28 cellular contexts compared by ENCODE assay signal in the genomic region with DNA sequence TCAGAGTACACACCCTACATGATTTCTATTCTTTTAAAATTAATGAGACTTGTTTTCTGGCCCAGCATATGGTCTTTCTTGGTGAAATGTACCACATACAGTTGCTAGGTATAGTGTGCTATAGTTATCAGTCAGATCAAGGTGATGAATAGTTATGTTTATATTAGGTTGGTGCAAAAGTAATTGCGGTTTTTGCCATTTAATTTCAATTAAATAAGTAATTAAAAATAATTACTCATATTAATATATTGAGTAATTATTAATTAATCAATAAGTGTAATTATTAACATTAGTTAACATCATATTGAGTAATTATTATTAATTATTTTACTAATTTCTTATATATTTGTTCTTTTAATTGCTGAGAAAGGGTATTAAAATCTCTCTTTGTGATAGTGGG. TPM values are rescaled to one million over a fixed set of nuclear protein-coding genes. Genes with fewer than 3 reads are reported as not detected.
A peak's percentile ranks its signal among the peaks of the same experiment; 100 is the strongest.
DNase-seq lines count a peak whose midpoint lies in the region; ATAC-seq, FAIRE-seq and TF ChIP-seq lines count a peak whose summit lies in the region.
"Had no signal": no experiment of that assay in that cellular context is flagged by ENCODE, and none has a peak within 500 bp of the region (broad histone marks: within the 10 kb centered on the region; RNA-seq: fewer than 3 reads in every experiment).

No MANE protein-coding gene starts in this region.

- no peak overlapping the region for H4K8ac ChIP-seq in mesenchymal stem cell (ENCODE audit: low read length)

- no peak for FAIRE-seq in A549 (lab: Jason Lieb, UNC)
- FAIRE-seq: GM12892, GM19239, H54, HTR-8/SVneo had no signal

- WGBS in A549 (ENCODE audit: missing lambda C conversion rate): 70% methylated on average over 1 of the region's 1 CpG
- WGBS in GM23248 (ENCODE audit: low coverage in 1 of 2, low lambda C conversion rate in 2 of 2, missing lambda C conversion rate in 2 of 2), 2 experiments: 42 to 46% methylated on average over 1 of the region's 1 CpG
- no CpG with 5 or more reads among the region's 1 CpG for WGBS in mesenchymal stem cell

- H3K9me2 ChIP-seq in GM23248 (ENCODE audit: insufficient read depth): no peaks in the 10 kb centered on the region

- no peaks in the 10 kb centered on the region for H3K27me3 ChIP-seq in GM23248 (replicated peaks; ENCODE audit: insufficient read depth)
- no peaks in the 10 kb centered on the region for H3K27me3 ChIP-seq in Panc1 (ENCODE audit: control insufficient read depth, insufficient read depth, low read length)
- H3K27me3 ChIP-seq in mesenchymal stem cell (ENCODE audit: control insufficient read depth in 1 of 2, insufficient read depth in 1 of 2, low read length in 2 of 2): no peaks in the 10 kb centered on the region

- DNase-seq in A549 (ENCODE audit: low read depth in 1 of 2, low spot score in 1 of 2) (no peak), GM23248 (no peak), Panc1 (ENCODE audit: low read depth, low spot score) (no peak), mesenchymal stem cell (no peak), GM10266 (ENCODE audit: extremely low spot score) (no peak), Kasumi-1 (lab: John Stamatoyannopoulos, UW) (no peak)
- no peak for DNase-seq in effector CD8-positive, alpha-beta T cell (lab: John Stamatoyannopoulos, UW)
- DNase-seq: C1 segment of cervical spinal cord; Caco-2; CD8-positive, alpha-beta T cell; DMS79 treated with DMSO at 0.1 percent for 48 hours; GF-D8; NCI-H1092; NCI-H1417 treated with DMSO at 0.1 percent for 48 hours; NCI-H187; NCI-H2081 treated with DMSO at 0.1 percent for 48 hours; NCI-H2171; NCI-H226; NCI-H510A; NCI-H69; SIG-M5; SW 1271 had no signal

- H3K18ac ChIP-seq in mesenchymal stem cell (ENCODE audit: low read depth in 1 of 2, low read length in 2 of 2): no peak overlapping the region

- H3K36me3 ChIP-seq in GM23248 (ENCODE audit: low read depth) (no peaks in the 10 kb centered on the region), Panc1 (ENCODE audit: control insufficient read depth, insufficient read depth, low read length) (no peaks in the 10 kb centered on the region), mesenchymal stem cell (ENCODE audit: control insufficient read depth in 1 of 2, insufficient read depth in 2 of 2, low read depth in 1 of 2, low read length in 2 of 2) (peaks cover 0 to 3% of the 10 kb centered on the region in 2 experiments)

- peaks cover 58% of the 10 kb centered on the region for H3K4me1 ChIP-seq in A549
- peaks cover 41% of the 10 kb centered on the region for H3K4me1 ChIP-seq in GM23248 (ENCODE audit: insufficient read depth)
- peaks cover 32% of the 10 kb centered on the region for H3K4me1 ChIP-seq in Panc1 (ENCODE audit: control insufficient read depth, insufficient read depth, low read length)
- peaks cover 28% of the 10 kb centered on the region for H3K4me1 ChIP-seq in mesenchymal stem cell (ENCODE audit: control insufficient read depth, insufficient read depth, low read depth, low read length)

- TF ChIP-seq RAD21 in A549 (conservative IDR thresholded peaks at IDR 0.05 in 1 of 2, IDR thresholded peaks at IDR 0.05 in 1 of 2): no peak

- POLR2A ChIA-PET in A549 (lab: Yijun Ruan, JAX): no interaction called here
- POLR2A ChIA-PET in Panc1 (lab: Charles Lee): no interaction called here

- no peak overlapping the region for H2AK5ac ChIP-seq in mesenchymal stem cell (ENCODE audit: low read length, severe bottlenecking)

- no peaks in the 10 kb centered on the region for H4K20me1 ChIP-seq in GM23248 (ENCODE audit: insufficient read depth)

- H2BK15ac ChIP-seq in mesenchymal stem cell (ENCODE audit: low read depth, poor library complexity, severe bottlenecking): no peak overlapping the region

- H3K9me3 ChIP-seq in A549 (no peaks in the 10 kb centered on the region), GM23248 (ENCODE audit: low read depth) (no peaks in the 10 kb centered on the region), Panc1 (ENCODE audit: control insufficient read depth, insufficient read depth, low read depth, low read length) (peaks cover 12% of the 10 kb centered on the region; the same call in 1 of the 2 replicates), mesenchymal stem cell (ENCODE audit: control insufficient read depth, low read length) (peaks cover 7% of the 10 kb centered on the region)

- intact Hi-C loops in Panc1 (cut with micrococcal nuclease; ENCODE audit: unreplicated experiment): no loop called here

- H3K4me3 ChIP-seq in A549 (no peak overlapping the region), GM23248 (no peak overlapping the region), Panc1 (ENCODE audit: low read depth in 2 of 2, low read length in 2 of 2) (no peak overlapping the region), mesenchymal stem cell (ENCODE audit: insufficient read depth in 1 of 2, low read depth in 1 of 2, low read length in 2 of 2) (no peak overlapping the region)
- H3K4me3 ChIP-seq: SK-N-MC had no signal

- no peak overlapping the region for H4K91ac ChIP-seq in mesenchymal stem cell (ENCODE audit: low read length)

- no peak overlapping the region for H3K14ac ChIP-seq in mesenchymal stem cell (ENCODE audit: low read length in 2 of 2)

- TF ChIP-seq CTCF in A549 (IDR thresholded peaks at IDR 0.05) (no peak), Panc1 (IDR thresholded peaks at IDR 0.05) (no peak), GM10266 (IDR thresholded peaks at IDR 0.05; ENCODE audit: control insufficient read depth, insufficient read depth, low read depth, missing control alignments) (no peak)

- CTCF ChIA-PET in A549 (lab: Yijun Ruan, JAX) (interaction anchor here (1.6 kb wide), 1 partner anchor 218 kb away, joined by 3 read pairs; no protein-coding TSS in a partner anchor), Panc1 (lab: Charles Lee) (no interaction called here)

- H2BK120ac ChIP-seq in mesenchymal stem cell (ENCODE audit: low read depth, low read length): no peak overlapping the region

- no peak overlapping the region for H2BK5ac ChIP-seq in mesenchymal stem cell (ENCODE audit: low read depth, low read length, poor library complexity, severe bottlenecking)

- no peaks in the 10 kb centered on the region for H3K79me2 ChIP-seq in GM23248 (ENCODE audit: insufficient read depth)

- no peak overlapping the region for H3K9ac ChIP-seq in GM23248
- H3K9ac ChIP-seq in mesenchymal stem cell (ENCODE audit: low read length): peak overlapping the region; percentile 53
- H3K9ac ChIP-seq: KMS-11 had no signal

- ATAC-seq in A549 (no peak), Panc1 (no peak)
- ATAC-seq: CD8-positive, alpha-beta T cell had no signal

- no TSS peak for BruUV-seq in Panc1 (replicated peaks; lab: Mats Ljungman, UMichigan)

- H2AFZ ChIP-seq in GM23248 (peak overlapping the region; percentile 18), mesenchymal stem cell (ENCODE audit: low read depth, low read length) (no peak overlapping the region)

- no peaks in the 10 kb centered on the region for H3K79me1 ChIP-seq in mesenchymal stem cell (replicated peaks; ENCODE audit: low read length, poor library complexity, severe bottlenecking)

- H3K4ac ChIP-seq in mesenchymal stem cell (ENCODE audit: low read depth in 1 of 2, low read length in 2 of 2): no peak overlapping the region

- H3F3A ChIP-seq in GM23248 (ENCODE audit: insufficient read depth): peaks cover 26% of the 10 kb centered on the region

- H3K23ac ChIP-seq in mesenchymal stem cell (ENCODE audit: low read length in 2 of 2): no peak overlapping the region

- H3K4me2 ChIP-seq in A549 (peak overlapping the region; percentile 12; the same call in 2 of the 3 replicates), GM23248 (ENCODE audit: unreplicated experiment) (peak overlapping the region; percentile 38), mesenchymal stem cell (ENCODE audit: low read length, poor library complexity, severe bottlenecking) (no peak overlapping the region)
- H3K4me2 ChIP-seq: KMS-11 had no signal

- H2BK12ac ChIP-seq in mesenchymal stem cell (ENCODE audit: low read length in 2 of 2): no peak overlapping the region

- no peak for TF ChIP-seq POLR2A in A549 (IDR thresholded peaks at IDR 0.05; ENCODE audit: low read length)

- H3K27ac ChIP-seq in A549 (no peak overlapping the region), GM23248 (peak overlapping the region; percentile 3; the same call in 1 of the 2 replicates), Panc1 (ENCODE audit: low read length) (peak overlapping the region; percentile 36; the same call in 1 of the 2 replicates), mesenchymal stem cell (ENCODE audit: low read length, poor library complexity, severe bottlenecking) (no peak overlapping the region)
- H3K27ac ChIP-seq: KMS-11, SK-N-MC had no signal

- in situ Hi-C loops in GM23248 (cut with MboI): no loop called here
- in situ Hi-C loops in Panc1 (cut with HindIII; ENCODE audit: low pct_unique_long_range_greater_than_20kb, low sequenced_read_pairs): no loop called here

- TF ChIP-seq EP300 in A549 (IDR thresholded peaks at IDR 0.05): no peak

TF ChIP-seq in A549, 52 proteins besides CTCF, POLR2A, EP300 and RAD21 (continues in another document):
- no peak for TF ChIP-seq ZC3H11A (IDR thresholded peaks at IDR 0.05)
- TF ChIP-seq, protein P1, sequence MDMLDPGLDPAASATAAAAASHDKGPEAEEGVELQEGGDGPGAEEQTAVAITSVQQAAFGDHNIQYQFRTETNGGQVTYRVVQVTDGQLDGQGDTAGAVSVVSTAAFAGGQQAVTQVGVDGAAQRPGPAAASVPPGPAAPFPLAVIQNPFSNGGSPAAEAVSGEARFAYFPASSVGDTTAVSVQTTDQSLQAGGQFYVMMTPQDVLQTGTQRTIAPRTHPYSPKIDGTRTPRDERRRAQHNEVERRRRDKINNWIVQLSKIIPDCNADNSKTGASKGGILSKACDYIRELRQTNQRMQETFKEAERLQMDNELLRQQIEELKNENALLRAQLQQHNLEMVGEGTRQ (IDR thresholded peaks at IDR 0.05): no peak
- no peak for TF ChIP-seq POLR2AphosphoS2 (conservative IDR thresholded peaks at IDR 0.05; ENCODE audit: low read length)
- no peak for TF ChIP-seq HOXB13 (CRISPR knock-in tag; IDR thresholded peaks at IDR 0.05; ENCODE audit: low read depth)

RNA-seq across cellular contexts. Expression of a gene that starts 56.1 kb away (rescaled TPM):
- polyA plus RNA-seq in A549 (2011; rRNA removed) (102 and 111 TPM in 2 replicates), A549 (2017; fragmentation: RNase III; extraction: RNeasy Plus Mini Kit Qiagen cat#74134 plus additional on column Dnase treatment) (82.2 to 113 TPM (median 92.3 TPM) in 3 replicates), GM23248 (2016; fragmentation: Nextera tagmentation; extraction: Ambion mirVana) (7.2 and 8.7 TPM in 2 replicates)
- polyA plus RNA-seq in A549 (2012; cell fraction: cytosol; rRNA removed): 109 and 120 TPM in 2 replicates
- polyA plus RNA-seq in A549 (2012; cell fraction: nucleus; rRNA removed): 106 and 116 TPM in 2 replicates
- 164 and 190 TPM in 2 replicates for polyA minus RNA-seq in A549 (2011; rRNA and poly(A)+ RNA removed)
- 0.63 and 0.86 TPM in 2 replicates for total RNA-seq in GM23248 (2014; rRNA removed; shearing (Covaris generic))
- 69.8 TPM for total RNA-seq in Panc1 (2021; ENCODE audit: unreplicated experiment)
- 49.0 TPM for polyA plus RNA-seq in Panc1 (2012; ENCODE audit: insufficient read length)
- 2.5 TPM for polyA plus RNA-seq in mesenchymal stem cell (2013, experiment 1 of 2)
- polyA plus RNA-seq in mesenchymal stem cell (2013, experiment 2 of 2): 4.8 TPM

Comparison
In these comparisons a context has a peak if more than half of its experiments do, and no peak if none do; other contexts are left out.
1. H3K27ac ChIP-seq: peak in GM23248 (single experiment) and Panc1 (single experiment); none in A549 (0 of 2) and mesenchymal stem cell (single experiment).
2. RNA of a gene that starts 56.1 kb away (total RNA-seq): 69.8 TPM in Panc1 (single experiment); 0.63 to 0.86 TPM in GM23248; every median in the first group is over 10 times any median in the second.